29 cellular contexts compared by ENCODE assay signal in the genomic region with DNA sequence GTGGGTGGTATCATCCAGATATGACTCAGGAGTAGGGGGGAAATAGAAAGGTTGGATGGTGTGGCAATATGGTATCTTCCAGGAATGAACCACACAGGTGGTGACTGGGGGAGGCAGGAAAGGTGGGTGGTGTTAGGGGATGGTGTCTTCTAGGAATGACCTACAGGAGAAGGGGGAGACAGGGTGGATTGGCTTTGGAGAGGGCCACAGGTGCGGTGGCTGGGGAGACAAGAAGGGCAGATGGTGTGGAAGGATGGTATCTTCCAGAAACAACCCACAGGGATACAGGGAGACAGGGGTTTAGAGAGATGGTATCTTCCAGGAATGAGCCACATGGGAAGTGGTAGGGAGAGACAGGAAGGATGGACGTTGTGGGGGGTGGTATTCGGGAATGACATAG.
"Had no signal": no experiment of that assay in that cellular context is flagged by ENCODE, and none has a peak within 500 bp of the region (broad histone marks: within the 10 kb centered on the region; RNA-seq: fewer than 3 reads in every experiment).

No MANE protein-coding gene starts in this region.

- H3K27ac ChIP-seq: adrenal gland, body of pancreas, brain microvascular endothelial cell, breast epithelium, VCaP had no signal

- DNase-seq: activated B cell treated with CpG ODN at 0.5 μM for 24 hours; activated CD4-positive, alpha-beta memory T cell treated with anti-CD3 and anti-CD28 coated beads for 36 hours; activated CD4-positive, alpha-beta T cell treated with anti-CD3 and anti-CD28 coated beads for 4 hours; activated CD4-positive, alpha-beta T cell treated with anti-CD3 and anti-CD28 coated beads, Interleukin-2, amount 10 ng/mL, durations not matched to agents 24 days and 14 days; activated CD4-positive, alpha-beta T cell treated with anti-CD3 and anti-CD28 coated beads, Interleukin-2, amount 50 U/mL, for 1 hour; activated CD4-positive, alpha-beta T cell treated with anti-CD3 and anti-CD28 coated beads, Interleukin-2, amount 50 U/mL, for 4 hours; activated CD4-positive, CD25-positive, alpha-beta regulatory T cell treated with anti-CD3 and anti-CD28 coated beads, Interleukin-2, amount 50 U/mL, for 72 hours; activated CD8-positive, alpha-beta memory T cell treated with anti-CD3 and anti-CD28 coated beads, Interleukin-2, amount 50 U/mL, for 4 hours; activated CD8-positive, alpha-beta T cell treated with anti-CD3 and anti-CD28 coated beads for 36 hours; activated effector memory CD4-positive, alpha-beta T cell treated with anti-CD3 and anti-CD28 coated beads, Interleukin-2, amount 50 U/mL, for 16 hours; activated gamma-delta T cell treated with Interleukin-2 at 50 U/mL for 16 hours; activated naive CD4-positive, alpha-beta T cell; activated naive CD4-positive, alpha-beta T cell treated with anti-CD3 and anti-CD28 coated beads for 36 hours; activated naive CD4-positive, alpha-beta T cell treated with anti-CD3 and anti-CD28 coated beads, Interleukin-2, amount 50 U/mL, for 16 hours; activated naive CD8-positive, alpha-beta T cell treated with anti-CD3 and anti-CD28 coated beads for 36 hours; activated T-cell treated with anti-CD3 and anti-CD28 coated beads for 4 hours; activated T-cell treated with anti-CD3 and anti-CD28 coated beads, Interleukin-2, amount 50 U/mL, for 1 hour; activated T-cell treated with anti-CD3 and anti-CD28 coated beads, Interleukin-2, amount 50 U/mL, for 4 hours; activated T-cell treated with anti-CD3 and anti-CD28 coated beads, Interleukin-2, amount 50 U/mL, for 72 hours; adrenal gland; amniotic stem cell; aorta; body of pancreas; brain microvascular endothelial cell; central memory CD4-positive, alpha-beta T cell; T-helper 2 cell; T-helper 9 cell had no signal

- H3K4me3 ChIP-seq: adrenal gland, body of pancreas, breast epithelium had no signal

- H3K27me3 ChIP-seq: adrenal gland, body of pancreas, brain microvascular endothelial cell, breast epithelium had no signal

- H3K36me3 ChIP-seq: adrenal gland, brain microvascular endothelial cell, breast epithelium had no signal

- H3K4me1 ChIP-seq: adrenal gland, body of pancreas, breast epithelium had no signal
